Comparison of ENCODE assay signal across 1 cellular context in genomic region chr6:3023663-3024483, GRCh38.
TF ChIP-seq lines count a peak whose summit lies in the region.

No MANE protein-coding gene starts in this region.

TF ChIP-seq in K562, 482 proteins besides CTCF, POLR2A, EP300 and RAD21 (continued from another document and continues in another):
- TF ChIP-seq ZNF174 (CRISPR knock-in tag; IDR thresholded peaks at IDR 0.05) = 0 out of 2 replicates have a peak, but pooled peaks have one; percentile 60
- TF ChIP-seq PBX2 (CRISPR knock-in tag; IDR thresholded peaks at IDR 0.05; ENCODE audit: low read depth) = no peak
- no peak for TF ChIP-seq PBX2 (tag; conservative IDR thresholded peaks at IDR 0.05; ENCODE audit: low read depth)
- TF ChIP-seq GTF2E2 (tag; IDR thresholded peaks at IDR 0.05) = peak; percentile 75; the same call in 1 of the 2 replicates
- peak in 1 of 2 experiments; percentile 67; a peak in 1 of 4 replicates for TF ChIP-seq ETV6 (IDR thresholded peaks at IDR 0.05; ENCODE audit: borderline replicate concordance in 1 of 2, low read depth in 2 of 2, low read length in 1 of 2)
- peak; percentile 75; the same call in 1 of the 2 replicates for TF ChIP-seq ETV6 (CRISPR knock-in tag; IDR thresholded peaks at IDR 0.05; ENCODE audit: borderline replicate concordance)
- TF ChIP-seq PHTF2 (CRISPR knock-in tag; IDR thresholded peaks at IDR 0.05) = peak; percentile 68; the same call in 1 of the 2 replicates
- 0 out of 2 replicates have a peak, but pooled peaks have one; percentile 27 for TF ChIP-seq ZBTB49 (CRISPR knock-in tag; IDR thresholded peaks at IDR 0.05; ENCODE audit: borderline replicate concordance)
- TF ChIP-seq LCOR (CRISPR knock-in tag; IDR thresholded peaks at IDR 0.05) = peak; percentile 96
- no peak for TF ChIP-seq ZNF274 (IDR thresholded peaks at IDR 0.05; ENCODE audit: borderline replicate concordance, low read depth, low read length)
- TF ChIP-seq SFPQ (IDR thresholded peaks at IDR 0.05; ENCODE audit: low read depth, low read length) = no peak
- TF ChIP-seq ZNF143 (CRISPR knock-in tag; IDR thresholded peaks at IDR 0.05) = peak; percentile 41; the same call in 1 of the 2 replicates
- no peak for TF ChIP-seq ZNF518B (CRISPR knock-in tag; IDR thresholded peaks at IDR 0.05)
- TF ChIP-seq MEF2A (IDR thresholded peaks at IDR 0.05; ENCODE audit: control insufficient read depth, low read depth, low read length) = no peak; the same call in 1 of the 2 replicates
- no peak for TF ChIP-seq ZBTB8A (IDR thresholded peaks at IDR 0.05; ENCODE audit: partially characterized antibody)
- peak; percentile 100 for TF ChIP-seq ETV1 (tag; conservative IDR thresholded peaks at IDR 0.05; ENCODE audit: low read depth)
- TF ChIP-seq FOXJ3 (CRISPR knock-in tag; IDR thresholded peaks at IDR 0.05) = no peak
- TF ChIP-seq SMARCA5 (IDR thresholded peaks at IDR 0.05) = no peak; the same call in 1 of the 2 replicates
- peak; percentile 60; the same call in 1 of the 2 replicates for TF ChIP-seq ZNF668 (CRISPR knock-in tag; IDR thresholded peaks at IDR 0.05)
- no peak; the same call in 1 of the 2 replicates for TF ChIP-seq SNIP1 (IDR thresholded peaks at IDR 0.05; ENCODE audit: low read depth)
- TF ChIP-seq CREB1 (IDR thresholded peaks at IDR 0.05) = peak; percentile 74
- peak; percentile 75 for TF ChIP-seq CREB1 (CRISPR knock-in tag; IDR thresholded peaks at IDR 0.05)
- TF ChIP-seq HDAC6 (IDR thresholded peaks at IDR 0.05; ENCODE audit: low read depth, low read length) = no peak
- no peak for TF ChIP-seq MCM3 (IDR thresholded peaks at IDR 0.05)
- TF ChIP-seq EGR1 (conservative IDR thresholded peaks at IDR 0.05) = peak; percentile 35
- TF ChIP-seq TAF7 (tag; IDR thresholded peaks at IDR 0.05) = peak; percentile 68
- peak in 1 of 2 experiments; percentile 92; a peak in 2 of 4 replicates for TF ChIP-seq HDAC1 (IDR thresholded peaks at IDR 0.05)
- TF ChIP-seq HDAC8 (tag; IDR thresholded peaks at IDR 0.05) = no peak; the same call in 1 of the 2 replicates
- peak; percentile 70 for TF ChIP-seq SAP30 (IDR thresholded peaks at IDR 0.05; ENCODE audit: borderline replicate concordance, insufficient read depth, low read depth, low read length, poor library complexity, severe bottlenecking)
- TF ChIP-seq NR2C2 (CRISPR knock-in tag; IDR thresholded peaks at IDR 0.05) = peak; percentile 81
- peak; percentile 77 for TF ChIP-seq NR2C2 (tag; IDR thresholded peaks at IDR 0.05)
- TF ChIP-seq ZNF717 (CRISPR knock-in tag; IDR thresholded peaks at IDR 0.05) = no peak
- no peak for TF ChIP-seq SMAD3 (CRISPR knock-in tag; conservative IDR thresholded peaks at IDR 0.05)
- 0 out of 2 replicates have a peak, but pooled peaks have one; percentile 48 for TF ChIP-seq REST (CRISPR knock-in tag; IDR thresholded peaks at IDR 0.05; ENCODE audit: low read depth)
- TF ChIP-seq UBTF (IDR thresholded peaks at IDR 0.05; ENCODE audit: borderline replicate concordance in 1 of 2, low read depth in 2 of 2, low read length in 2 of 2) = peak; percentile 97 to 98
- no peak for TF ChIP-seq ZNF140 (CRISPR knock-in tag; IDR thresholded peaks at IDR 0.05)
- no peak for TF ChIP-seq ZNF280A (IDR thresholded peaks at IDR 0.05; ENCODE audit: low read depth, partially characterized antibody)
- TF ChIP-seq MYC (IDR thresholded peaks at IDR 0.05; ENCODE audit: low read depth, low read length) = peak; percentile 98
- TF ChIP-seq MYC (CRISPR knock-in tag; IDR thresholded peaks at IDR 0.05; ENCODE audit: borderline replicate concordance, low read depth) = no peak; the same call in 1 of the 2 replicates
